Comparison of ENCODE assay signal across 25 cellular contexts in the genomic region with DNA sequence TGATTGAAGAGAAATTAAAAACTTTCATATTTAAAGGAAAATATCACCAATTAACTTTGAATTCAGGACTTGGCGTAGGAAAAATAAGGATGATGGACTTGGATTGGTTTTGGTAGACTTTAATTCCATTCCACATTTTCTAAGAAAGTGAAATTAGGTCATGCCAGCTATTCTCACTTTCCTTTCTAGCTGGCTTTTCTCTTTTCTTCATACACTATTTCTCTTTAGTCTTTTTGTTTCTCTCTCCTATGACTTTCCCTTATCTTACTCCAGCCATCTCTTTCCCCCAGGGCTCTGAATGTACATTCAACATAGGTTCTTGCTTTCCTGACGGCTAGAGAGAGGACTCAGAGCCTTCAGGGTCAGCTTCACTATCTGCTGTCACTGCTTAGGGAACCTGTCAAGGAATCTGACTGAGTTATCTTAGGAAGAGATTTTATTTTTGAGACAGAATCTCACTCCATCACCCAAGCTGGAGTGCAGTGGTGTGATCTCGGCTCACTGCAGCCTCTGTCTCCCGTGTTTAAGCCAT.
"Had no signal": no experiment of that assay in that cellular context is flagged by ENCODE, and none has a peak within 500 bp of the region (broad histone marks: within the 10 kb centered on the region; RNA-seq: fewer than 3 reads in every experiment).

No MANE protein-coding gene starts in this region.

- ATAC-seq: activated naive CD4-positive, alpha-beta T cell treated with anti-CD3 and anti-CD28 coated beads, Interleukin-2, amount 50 U/mL, for 72 hours; activated T-cell treated with anti-CD3 and anti-CD28 coated beads, Interleukin-2, amount 50 U/mL, for 72 hours; esophagus mucosa had no signal

- H3K36me3 Mint-ChIP-seq: activated naive CD4-positive, alpha-beta T cell treated with anti-CD3 and anti-CD28 coated beads, Interleukin-2, amount 10 ng/mL, durations not matched to agents 7 days and 5 days had no signal

- H3K9me3 ChIP-seq: ascending aorta, breast epithelium, colonic mucosa had no signal

- DNase-seq: activated CD4-positive, alpha-beta memory T cell treated with anti-CD3 and anti-CD28 coated beads, Interleukin-2, amount 10 ng/mL, durations not matched to agents 7 days and 5 days; activated CD4-positive, alpha-beta T cell treated with anti-CD3 and anti-CD28 coated beads for 1 hour; activated CD4-positive, alpha-beta T cell treated with anti-CD3 and anti-CD28 coated beads for 4 hours; activated CD4-positive, alpha-beta T cell treated with anti-CD3 and anti-CD28 coated beads, Interleukin-2, amount 10 ng/mL, durations not matched to agents 7 days and 5 days; activated CD4-positive, alpha-beta T cell treated with anti-CD3 and anti-CD28 coated beads, Interleukin-2, amount 50 U/mL, for 4 hours; activated CD8-positive, alpha-beta memory T cell treated with anti-CD3 and anti-CD28 coated beads, Interleukin-2, amount 50 U/mL, for 48 hours; activated gamma-delta T cell; activated naive CD4-positive, alpha-beta T cell; activated naive CD4-positive, alpha-beta T cell treated with anti-CD3 and anti-CD28 coated beads, Interleukin-2, amount 10 ng/mL, durations not matched to agents 7 days and 5 days; activated naive CD8-positive, alpha-beta T cell treated with anti-CD3 and anti-CD28 coated beads, Interleukin-2, amount 10 ng/mL, durations not matched to agents 7 days and 5 days; activated T-cell treated with anti-CD3 and anti-CD28 coated beads for 4 hours; activated T-cell treated with anti-CD3 and anti-CD28 coated beads, Interleukin-2, amount 50 U/mL, for 24 hours; activated T-cell treated with anti-CD3 and anti-CD28 coated beads, Interleukin-2, amount 50 U/mL, for 72 hours; central memory CD4-positive, alpha-beta T cell; cerebellar nuclear complex; colonic mucosa; effector CD8-positive, alpha-beta T cell; foreskin fibroblast; T-helper 2 cell had no signal

- H3K4me1 Mint-ChIP-seq: activated CD4-positive, alpha-beta memory T cell treated with anti-CD3 and anti-CD28 coated beads, Interleukin-2, amount 10 ng/mL, durations not matched to agents 7 days and 5 days; brain had no signal

- H3K27me3 Mint-ChIP-seq: activated CD4-positive, alpha-beta memory T cell treated with anti-CD3 and anti-CD28 coated beads, Interleukin-2, amount 10 ng/mL, durations not matched to agents 7 days and 5 days; activated CD4-positive, alpha-beta T cell treated with anti-CD3 and anti-CD28 coated beads, Interleukin-2, amount 10 ng/mL, durations not matched to agents 7 days and 5 days; activated naive CD4-positive, alpha-beta T cell treated with anti-CD3 and anti-CD28 coated beads, Interleukin-2, amount 10 ng/mL, durations not matched to agents 7 days and 5 days; activated naive CD8-positive, alpha-beta T cell treated with anti-CD3 and anti-CD28 coated beads, Interleukin-2, amount 10 ng/mL, durations not matched to agents 7 days and 5 days; activated T-cell treated with anti-CD3 and anti-CD28 coated beads, Interleukin-2, amount 50 U/mL, for 24 hours; brain had no signal

- H3K9me3 Mint-ChIP-seq: activated CD4-positive, alpha-beta memory T cell treated with anti-CD3 and anti-CD28 coated beads, Interleukin-2, amount 10 ng/mL, durations not matched to agents 7 days and 5 days; activated CD4-positive, alpha-beta T cell treated with anti-CD3 and anti-CD28 coated beads, Interleukin-2, amount 10 ng/mL, durations not matched to agents 7 days and 5 days; activated naive CD4-positive, alpha-beta T cell treated with anti-CD3 and anti-CD28 coated beads, Interleukin-2, amount 10 ng/mL, durations not matched to agents 7 days and 5 days; activated naive CD4-positive, alpha-beta T cell treated with anti-CD3 and anti-CD28 coated beads, Interleukin-2, amount 50 U/mL, for 72 hours; activated naive CD8-positive, alpha-beta T cell treated with anti-CD3 and anti-CD28 coated beads, Interleukin-2, amount 10 ng/mL, durations not matched to agents 7 days and 5 days; activated T-cell treated with anti-CD3 and anti-CD28 coated beads, Interleukin-2, amount 50 U/mL, for 24 hours; activated T-cell treated with anti-CD3 and anti-CD28 coated beads, Interleukin-2, amount 50 U/mL, for 72 hours; brain had no signal

- H3K36me3 ChIP-seq: ascending aorta, cardiac muscle cell, colonic mucosa had no signal

- H3K27me3 ChIP-seq: ascending aorta, breast epithelium, cardiac muscle cell, colonic mucosa had no signal

- H3K4me1 ChIP-seq: ascending aorta, breast epithelium, colonic mucosa had no signal

- H3K4me3 ChIP-seq: ascending aorta, breast epithelium, cardiac muscle cell, colonic mucosa had no signal

- H3K4me3 Mint-ChIP-seq: activated CD4-positive, alpha-beta memory T cell treated with anti-CD3 and anti-CD28 coated beads, Interleukin-2, amount 10 ng/mL, durations not matched to agents 7 days and 5 days; activated CD4-positive, alpha-beta T cell treated with anti-CD3 and anti-CD28 coated beads, Interleukin-2, amount 10 ng/mL, durations not matched to agents 7 days and 5 days; activated naive CD4-positive, alpha-beta T cell treated with anti-CD3 and anti-CD28 coated beads, Interleukin-2, amount 10 ng/mL, durations not matched to agents 7 days and 5 days; activated naive CD8-positive, alpha-beta T cell treated with anti-CD3 and anti-CD28 coated beads, Interleukin-2, amount 10 ng/mL, durations not matched to agents 7 days and 5 days; activated T-cell treated with anti-CD3 and anti-CD28 coated beads, Interleukin-2, amount 50 U/mL, for 24 hours; activated T-cell treated with anti-CD3 and anti-CD28 coated beads, Interleukin-2, amount 50 U/mL, for 72 hours; brain had no signal

- H3K27ac Mint-ChIP-seq: activated CD4-positive, alpha-beta memory T cell treated with anti-CD3 and anti-CD28 coated beads, Interleukin-2, amount 10 ng/mL, durations not matched to agents 7 days and 5 days; activated CD4-positive, alpha-beta T cell treated with anti-CD3 and anti-CD28 coated beads, Interleukin-2, amount 10 ng/mL, durations not matched to agents 7 days and 5 days; activated naive CD4-positive, alpha-beta T cell treated with anti-CD3 and anti-CD28 coated beads, Interleukin-2, amount 10 ng/mL, durations not matched to agents 7 days and 5 days; activated naive CD4-positive, alpha-beta T cell treated with anti-CD3 and anti-CD28 coated beads, Interleukin-2, amount 50 U/mL, for 72 hours; activated naive CD8-positive, alpha-beta T cell treated with anti-CD3 and anti-CD28 coated beads, Interleukin-2, amount 10 ng/mL, durations not matched to agents 7 days and 5 days; activated T-cell treated with anti-CD3 and anti-CD28 coated beads, Interleukin-2, amount 50 U/mL, for 24 hours; activated T-cell treated with anti-CD3 and anti-CD28 coated beads, Interleukin-2, amount 50 U/mL, for 72 hours; brain had no signal

- H3K27ac ChIP-seq: ascending aorta, breast epithelium, cardiac muscle cell, colonic mucosa had no signal
